In genomic region chr9:77957652-77958051, GRCh38 we compare ENCODE assay signal across 20 cellular contexts.
DNase-seq lines count a peak whose midpoint lies in the region; ATAC-seq, FAIRE-seq and TF ChIP-seq lines count a peak whose summit lies in the region.
"Had no signal": no experiment of that assay in that cellular context is flagged by ENCODE, and none has a peak within 500 bp of the region (broad histone marks: within the 10 kb centered on the region; RNA-seq: fewer than 3 reads in every experiment).

No MANE protein-coding gene starts in this region.

- H2BK12ac ChIP-seq in H1 (ENCODE audit: low read depth, low read length) (no peak overlapping the region; the same call in 1 of the 2 replicates), trophoblast cell (ENCODE audit: low read length) (no peak overlapping the region)

- H3K56ac ChIP-seq in H1 (replicated peaks; ENCODE audit: insufficient read length, low read depth, low read length): no peak overlapping the region

- no peak overlapping the region for H3K4ac ChIP-seq in H1 (replicated peaks; ENCODE audit: insufficient read length, low read depth, low read length)
- no peak overlapping the region for H3K4ac ChIP-seq in trophoblast cell (ENCODE audit: low read depth, low read length)

- TF ChIP-seq POLR2A in NB4 (IDR thresholded peaks at IDR 0.05; ENCODE audit: extremely low read depth, insufficient read length) (no peak), H1 (IDR thresholded peaks at IDR 0.05; ENCODE audit: control extremely low read depth in 1 of 2, low read depth in 2 of 2, low read length in 2 of 2) (no peak)

- H2BK5ac ChIP-seq in H1 (ENCODE audit: low read depth, low read length): no peak overlapping the region
- no peak overlapping the region for H2BK5ac ChIP-seq in trophoblast cell (ENCODE audit: low read depth, low read length, poor library complexity)

- FAIRE-seq in H1 (lab: Jason Lieb, UNC): no peak
- FAIRE-seq: GM12891, TTC549 had no signal

- H3K9ac ChIP-seq in H1 (replicated peaks in 1 of 4; ENCODE audit: extremely low read depth in 1 of 4, low read depth in 3 of 4, low read length in 3 of 4) (no peak overlapping the region), trophoblast cell (ENCODE audit: low read length) (no peak overlapping the region)
- H3K9ac ChIP-seq: KMS-11, SK-N-SH had no signal

- CTCF ChIA-PET in H1 (lab: Charles Lee; ENCODE audit: partially characterized antibody): interaction anchor here (0.6 to 2.2 kb wide), 4 partner anchors 12 to 95 kb away, joined by 3 to 7 read pairs (median 3); no protein-coding TSS in a partner anchor

- no peak overlapping the region for H4K8ac ChIP-seq in H1 (ENCODE audit: extremely low read depth, insufficient read depth, low read length)
- no peak overlapping the region for H4K8ac ChIP-seq in trophoblast cell (ENCODE audit: low read depth, low read length)

- H4K91ac ChIP-seq in H1 (replicated peaks; ENCODE audit: insufficient read length, low read length) (peak overlapping the region; percentile 45), trophoblast cell (ENCODE audit: low read depth, low read length) (no peak overlapping the region)

- no peak overlapping the region for H2BK20ac ChIP-seq in H1 (ENCODE audit: low read length)

- WGBS in H1 (ENCODE audit: extremely low coverage in 1 of 2, insufficient coverage in 1 of 2, insufficient read length in 1 of 2, insufficient replicate concordance in 2 of 2, low coverage in 1 of 2, low lambda C conversion rate in 2 of 2, missing lambda C conversion rate in 1 of 2), 2 experiments: 71% methylated on average over 5 of the region's 5 CpGs; no CpG with 5 or more reads in 1 of the 2 experiments
- WGBS in trophoblast cell (ENCODE audit: extremely low coverage, insufficient coverage, insufficient read length): no CpG with 5 or more reads among the region's 5 CpGs

- H3K4me1 ChIP-seq in H1 (replicated peaks in 1 of 4; ENCODE audit: control insufficient read depth in 3 of 4, insufficient read depth in 4 of 4, low read length in 3 of 4): peaks cover 2 to 30% (median 18%) of the 10 kb centered on the region in 4 experiments
- H3K4me1 ChIP-seq in trophoblast cell (ENCODE audit: control insufficient read depth in 1 of 2, insufficient read depth in 2 of 2, low read length in 2 of 2): peaks cover 4 to 8% of the 10 kb centered on the region in 2 experiments

- H4K20me1 ChIP-seq in H1 (replicated peaks in 1 of 2; ENCODE audit: control insufficient read depth in 1 of 2, insufficient read depth in 2 of 2, low read length in 2 of 2): peaks cover 2 to 3% of the 10 kb centered on the region in 2 experiments

- H2AFZ ChIP-seq in H1 (ENCODE audit: low read length) (no peak overlapping the region), trophoblast cell (ENCODE audit: insufficient read depth, low read length, poor library complexity) (no peak overlapping the region)

- peaks cover 4% of the 10 kb centered on the region for H3K36me3 Mint-ChIP-seq in activated naive CD8-positive, alpha-beta T cell
- H3K36me3 Mint-ChIP-seq in activated naive CD8-positive, alpha-beta T cell treated with anti-CD3 and anti-CD28 coated beads, Interleukin-2, amount 50 U/mL, for 24 hours (ENCODE audit: low read depth): no peaks in the 10 kb centered on the region

- no peaks in the 10 kb centered on the region for H3K23me2 ChIP-seq in H1 (ENCODE audit: low read depth, low read length)

- H3K79me2 ChIP-seq in H1 (ENCODE audit: control insufficient read depth in 1 of 2, insufficient read depth in 2 of 2, low read length in 2 of 2) (peaks cover 0 to 86% of the 10 kb centered on the region in 2 experiments; a peak in 3 of 4 replicates), trophoblast cell (ENCODE audit: control insufficient read depth, insufficient read depth, low read length, poor library complexity) (peaks cover 2% of the 10 kb centered on the region)

- H3K4me3 ChIP-seq in NB4 (ENCODE audit: low read depth, low read length): no peak overlapping the region
- no peak overlapping the region for H3K4me3 ChIP-seq in H1 (ENCODE audit: extremely low read depth in 1 of 4, insufficient read depth in 2 of 4, low read depth in 3 of 4, low read length in 4 of 4)
- H3K4me3 ChIP-seq in trophoblast cell (ENCODE audit: low read depth, low read length): no peak overlapping the region

- no peaks in the 10 kb centered on the region for H3K36me3 ChIP-seq in H1 (ENCODE audit: control insufficient read depth in 2 of 4, insufficient read depth in 4 of 4, low read length in 3 of 4)
- H3K36me3 ChIP-seq in trophoblast cell (ENCODE audit: control insufficient read depth in 1 of 2, insufficient read depth in 2 of 2, low read length in 2 of 2): no peaks in the 10 kb centered on the region

- TF ChIP-seq RAD21 in H1 (IDR thresholded peaks at IDR 0.05 in 1 of 2, conservative IDR thresholded peaks at IDR 0.05 in 1 of 2; ENCODE audit: low read depth in 2 of 2, low read length in 2 of 2): no peak

- H3K4me2 ChIP-seq in H1 (ENCODE audit: insufficient read depth in 1 of 2, low read depth in 2 of 2, low read length in 2 of 2) (no peak overlapping the region), trophoblast cell (ENCODE audit: low read length) (no peak overlapping the region)
- H3K4me2 ChIP-seq: KMS-11, SK-N-SH had no signal

- H3K18ac ChIP-seq in H1 (ENCODE audit: extremely low read depth, low read length) (no peak overlapping the region), trophoblast cell (ENCODE audit: low read length) (no peak overlapping the region)

- POLR2A ChIA-PET in H1 (lab: Charles Lee; ENCODE audit: partially characterized antibody): interaction anchor here (1.3 kb wide), 1 partner anchor 11 kb away, joined by 6 read pairs; no protein-coding TSS in a partner anchor

- H3K79me1 ChIP-seq in H1 (ENCODE audit: low read depth, low read length) (peaks cover 2% of the 10 kb centered on the region), trophoblast cell (ENCODE audit: low read length) (no peaks in the 10 kb centered on the region)

- no peak for DNase-seq in activated naive CD8-positive, alpha-beta T cell treated with anti-CD3 and anti-CD28 coated beads, Interleukin-2, amount 50 U/mL, for 24 hours
- DNase-seq in NB4 (ENCODE audit: low read depth) (peak; percentile 41), H1 (ENCODE audit: low read depth in 1 of 2, low spot score in 2 of 2) (no peak), trophoblast cell (peak; percentile 49 to 64), NCI-H146 (lab: John Stamatoyannopoulos, UW) (no peak)
- DNase-seq in stimulated activated CD4-positive, alpha-beta T cell treated with anti-CD3 and anti-CD28 coated beads, Interleukin-4, amount 100 ng/mL, for 1 hour: no peak
- DNase-seq: activated CD4-positive, alpha-beta T cell treated with anti-CD3 and anti-CD28 coated beads, Interleukin-2, amount 50 U/mL, for 4 hours; amygdala; COR-L47; NCI-H1930; NCI-H526 treated with DMSO at 0.1 percent for 48 hours; SK-N-SH had no signal

- H3K4me1 Mint-ChIP-seq in activated naive CD8-positive, alpha-beta T cell (ENCODE audit: low read depth): peaks cover 64% of the 10 kb centered on the region
- peaks cover 40% of the 10 kb centered on the region for H3K4me1 Mint-ChIP-seq in activated naive CD8-positive, alpha-beta T cell treated with anti-CD3 and anti-CD28 coated beads, Interleukin-2, amount 50 U/mL, for 24 hours

- no peaks in the 10 kb centered on the region for H3K27me3 Mint-ChIP-seq in activated naive CD8-positive, alpha-beta T cell
- no peaks in the 10 kb centered on the region for H3K27me3 Mint-ChIP-seq in activated naive CD8-positive, alpha-beta T cell treated with anti-CD3 and anti-CD28 coated beads, Interleukin-2, amount 50 U/mL, for 24 hours

- ATAC-seq in activated naive CD8-positive, alpha-beta T cell treated with anti-CD3 and anti-CD28 coated beads, Interleukin-2, amount 50 U/mL, for 24 hours: no peak
- ATAC-seq in GM18520 (IDR thresholded peaks at IDR 0.05; ENCODE audit: unreplicated experiment): no peak
- ATAC-seq: Panc1 had no signal

- H3K9me3 ChIP-seq in H1 (ENCODE audit: insufficient read depth in 2 of 2, low read depth in 1 of 2, low read length in 1 of 2): no peaks in the 10 kb centered on the region
- no peaks in the 10 kb centered on the region for H3K9me3 ChIP-seq in trophoblast cell (ENCODE audit: insufficient read depth, low read depth, low read length)
- H3K9me3 ChIP-seq: SK-N-SH had no signal

- H3K9me3 Mint-ChIP-seq in activated naive CD8-positive, alpha-beta T cell (ENCODE audit: low read depth): no peaks in the 10 kb centered on the region
- no peaks in the 10 kb centered on the region for H3K9me3 Mint-ChIP-seq in activated naive CD8-positive, alpha-beta T cell treated with anti-CD3 and anti-CD28 coated beads, Interleukin-2, amount 50 U/mL, for 24 hours
- H3K9me3 Mint-ChIP-seq: activated T-helper 1 cell treated with anti-CD3 and anti-CD28 coated beads, Interleukin-12 subunit alpha, Interleukin-12 subunit beta, Interleukin-2, Interleukin-4 antibody, amounts not matched to agents 30 ng/mL and 10 ng/mL and 1 ng/mL, durations not matched to agents 14 hours and 24 hours and 36 hours had no signal

- no peak overlapping the region for H2BK15ac ChIP-seq in H1 (ENCODE audit: low read length)

- H3K23ac ChIP-seq in H1 (ENCODE audit: insufficient read length): no peak overlapping the region
- peak overlapping the region; percentile 30 for H3K23ac ChIP-seq in trophoblast cell (ENCODE audit: low read length)

- H3K4me3 Mint-ChIP-seq in activated naive CD8-positive, alpha-beta T cell: no peak overlapping the region
- no peak overlapping the region for H3K4me3 Mint-ChIP-seq in activated naive CD8-positive, alpha-beta T cell treated with anti-CD3 and anti-CD28 coated beads, Interleukin-2, amount 50 U/mL, for 24 hours
- H3K4me3 Mint-ChIP-seq: activated T-helper 1 cell treated with anti-CD3 and anti-CD28 coated beads, Interleukin-12 subunit alpha, Interleukin-12 subunit beta, Interleukin-2, Interleukin-4 antibody, amounts not matched to agents 30 ng/mL and 10 ng/mL and 1 ng/mL, durations not matched to agents 14 hours and 24 hours and 36 hours had no signal

- no peak overlapping the region for H4K12ac ChIP-seq in trophoblast cell (ENCODE audit: low read depth, low read length)

- H2BK120ac ChIP-seq in H1 (replicated peaks; ENCODE audit: low read depth, low read length) (no peak overlapping the region), trophoblast cell (ENCODE audit: insufficient read depth, low read length, poor library complexity) (no peak overlapping the region)

- H4K5ac ChIP-seq in H1 (ENCODE audit: insufficient read length, low read depth, low read length): no peak overlapping the region

- TF ChIP-seq CTCF in NB4 (IDR thresholded peaks at IDR 0.05; ENCODE audit: low read depth, low read length) (no peak), H1 (IDR thresholded peaks at IDR 0.05; ENCODE audit: control extremely low read depth in 1 of 3, insufficient read depth in 1 of 3, low read depth in 1 of 3, low read length in 3 of 3) (no peak)

- H2AK5ac ChIP-seq in H1 (ENCODE audit: low read depth, low read length) (no peak overlapping the region), trophoblast cell (ENCODE audit: low read length) (no peak overlapping the region)

- H3K27ac Mint-ChIP-seq in activated naive CD8-positive, alpha-beta T cell: peak overlapping the region; percentile 46
- H3K27ac Mint-ChIP-seq in activated naive CD8-positive, alpha-beta T cell treated with anti-CD3 and anti-CD28 coated beads, Interleukin-2, amount 50 U/mL, for 24 hours: no peak overlapping the region
- H3K27ac Mint-ChIP-seq: activated T-helper 1 cell treated with anti-CD3 and anti-CD28 coated beads, Interleukin-12 subunit alpha, Interleukin-12 subunit beta, Interleukin-2, Interleukin-4 antibody, amounts not matched to agents 30 ng/mL and 10 ng/mL and 1 ng/mL, durations not matched to agents 14 hours and 24 hours and 36 hours had no signal

- no peaks in the 10 kb centered on the region for H3K27me3 ChIP-seq in H1 (replicated peaks in 1 of 4; ENCODE audit: control insufficient read depth in 3 of 4, extremely low read depth in 1 of 4, insufficient read depth in 3 of 4, low read length in 3 of 4)
- no peaks in the 10 kb centered on the region for H3K27me3 ChIP-seq in trophoblast cell (ENCODE audit: insufficient read depth, low read length)

- H3K27ac ChIP-seq in H1 (ENCODE audit: low read depth, low read length): no peak overlapping the region
- no peak overlapping the region for H3K27ac ChIP-seq in trophoblast cell (ENCODE audit: low read depth, low read length)
- H3K27ac ChIP-seq: epithelial cell of prostate, KMS-11 had no signal

- H3K14ac ChIP-seq in H1 (ENCODE audit: insufficient read length): no peak overlapping the region
- no peak overlapping the region for H3K14ac ChIP-seq in trophoblast cell (ENCODE audit: low read length)

- TF ChIP-seq EP300 in H1 (IDR thresholded peaks at IDR 0.05; ENCODE audit: borderline replicate concordance in 1 of 2, low read depth in 2 of 2, low read length in 2 of 2): no peak

Comparison
In these comparisons a context has a peak if more than half of its experiments do, and no peak if none do; other contexts are left out.
1. DNase-seq: peak in NB4 (single experiment) and trophoblast cell (2 of 2); none in activated naive CD8-positive, alpha-beta T cell treated with anti-CD3 and anti-CD28 coated beads, Interleukin-2, amount 50 U/mL, for 24 hours (single experiment), H1 (0 of 2), stimulated activated CD4-positive, alpha-beta T cell treated with anti-CD3 and anti-CD28 coated beads, Interleukin-4, amount 100 ng/mL, for 1 hour (single experiment) and NCI-H146 (single experiment).